ENCODE assay signal across 9 cellular contexts in the genomic region with DNA sequence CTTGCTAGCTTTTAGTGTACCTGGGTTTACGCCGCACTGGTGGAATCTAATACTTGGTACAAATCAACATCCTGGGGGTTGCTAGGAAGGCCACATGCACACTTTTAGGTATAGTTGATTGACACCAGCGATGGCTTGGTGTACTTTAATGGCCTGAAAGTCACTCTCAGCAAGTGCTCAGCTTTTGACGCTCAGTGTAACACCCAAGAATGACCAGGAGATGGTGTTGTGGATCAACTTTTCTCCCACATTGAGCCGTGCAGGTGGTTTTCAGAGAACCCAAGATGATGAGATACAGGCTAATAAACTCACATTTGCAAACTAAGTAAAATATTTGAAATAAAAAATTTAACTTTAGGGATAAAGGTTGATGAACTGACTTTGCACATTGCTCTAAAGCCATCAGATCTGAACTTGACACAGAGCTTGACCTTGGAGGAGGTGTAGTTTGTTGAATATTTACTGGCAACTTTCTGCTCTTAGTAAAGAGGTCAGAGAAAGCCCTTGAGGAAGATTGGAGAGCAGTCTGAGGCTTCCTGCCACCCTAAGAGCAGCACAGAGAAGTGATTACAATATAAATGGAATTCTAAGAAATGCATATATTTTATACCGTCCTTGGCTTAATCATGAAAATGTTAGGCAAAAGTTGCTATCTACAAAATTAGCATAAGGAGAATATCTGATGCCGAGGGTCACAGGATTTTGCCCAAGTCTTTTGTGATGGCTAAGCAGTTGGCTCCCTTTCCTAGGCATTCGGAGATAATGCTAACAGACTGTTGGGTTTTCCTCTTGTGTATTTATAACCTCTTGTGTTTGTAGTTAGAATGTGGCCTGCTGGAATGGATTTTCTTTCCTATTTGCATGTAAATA.
DNase-seq lines count a peak whose midpoint lies in the region; ATAC-seq and TF ChIP-seq lines count a peak whose summit lies in the region.
"Had no signal": no experiment of that assay in that cellular context is flagged by ENCODE, and none has a peak within 500 bp of the region (broad histone marks: within the 10 kb centered on the region; RNA-seq: fewer than 3 reads in every experiment).

No MANE protein-coding gene starts in this region.

- H3K9me3 Mint-ChIP-seq in MCF 10A (ENCODE audit: unreplicated experiment), result no peaks in the 10 kb centered on the region
- no peaks in the 10 kb centered on the region for H3K9me3 Mint-ChIP-seq in stimulated activated naive B cell treated with anti-CD40 and anti-IgM and Interleukin-4, amounts not matched to agents 10 μg/mL and 1 μg/mL and 100 μg/mL, for 72 hours
- H3K9me3 Mint-ChIP-seq: stimulated activated naive CD8-positive, alpha-beta T cell treated with anti-CD3 and anti-CD28 coated beads, Interleukin-15, Interleukin-2, amounts not matched to agents 100 ng/mL and 50 ng/mL, for 24 hours had no signal

- DNase-seq in DMS153 treated with DMSO at 0.1 percent for 48 hours (lab: John Stamatoyannopoulos, UW; ENCODE audit: unreplicated experiment) (peak; percentile 10), DMS153 (lab: John Stamatoyannopoulos, UW) (no peak), NOMO-1 treated with DMSO at 0.1 percent for 48 hours (lab: John Stamatoyannopoulos, UW; ENCODE audit: unreplicated experiment) (peak; percentile 35), MCF 10A (ENCODE audit: unreplicated experiment) (peak; percentile 68), iris pigment epithelial cell (ENCODE audit: low read depth) (peak; percentile 70)
- DNase-seq in stimulated activated naive B cell treated with anti-CD40 and anti-IgM and Interleukin-4, amounts not matched to agents 10 μg/mL and 1 μg/mL and 100 μg/mL, for 72 hours, result peak; percentile 28

- H3K4me1 Mint-ChIP-seq in MCF 10A (ENCODE audit: insufficient read depth, unreplicated experiment), result no peaks in the 10 kb centered on the region
- no peaks in the 10 kb centered on the region for H3K4me1 Mint-ChIP-seq in stimulated activated naive B cell treated with anti-CD40 and anti-IgM and Interleukin-4, amounts not matched to agents 10 μg/mL and 1 μg/mL and 100 μg/mL, for 72 hours

- intact Hi-C loops in MCF 10A (cut with micrococcal nuclease), result loop anchor here (1.0 to 10.0 kb wide), 6 partner anchors 109 to 1049 kb away; no protein-coding TSS in a partner anchor

- no peak overlapping the region for H3K4me3 Mint-ChIP-seq in MCF 10A (ENCODE audit: unreplicated experiment)
- H3K4me3 Mint-ChIP-seq in stimulated activated naive B cell treated with anti-CD40 and anti-IgM and Interleukin-4, amounts not matched to agents 10 μg/mL and 1 μg/mL and 100 μg/mL, for 72 hours, result no peak overlapping the region
- H3K4me3 Mint-ChIP-seq: stimulated activated naive CD8-positive, alpha-beta T cell treated with anti-CD3 and anti-CD28 coated beads, Interleukin-15, Interleukin-2, amounts not matched to agents 100 ng/mL and 50 ng/mL, for 24 hours had no signal

- ATAC-seq in GM19043 (IDR thresholded peaks at IDR 0.05; ENCODE audit: low read depth, unreplicated experiment) (peak; percentile 72), HG03159 (IDR thresholded peaks at IDR 0.05; ENCODE audit: unreplicated experiment) (peak; percentile 84)
- peak; percentile 87 to 94 for ATAC-seq in stimulated activated naive B cell treated with anti-CD40 and anti-IgM and Interleukin-4, amounts not matched to agents 10 μg/mL and 1 μg/mL and 100 μg/mL, for 72 hours (replicated peaks)

- no peaks in the 10 kb centered on the region for H3K27me3 Mint-ChIP-seq in MCF 10A (ENCODE audit: insufficient read depth, unreplicated experiment)
- peaks cover 4 to 6% of the 10 kb centered on the region in 2 donors for H3K27me3 Mint-ChIP-seq in stimulated activated naive B cell treated with anti-CD40 and anti-IgM and Interleukin-4, amounts not matched to agents 10 μg/mL and 1 μg/mL and 100 μg/mL, for 72 hours

- POLR2A ChIA-PET in MCF 10A (lab: Yijun Ruan, JAX), result interaction anchor here (0.7 to 1.6 kb wide), 2 partner anchors 204 to 872 kb away, joined by 3 to 8 read pairs; partner anchors contain the start of gene THBS1

- TF ChIP-seq CTCF in MCF 10A (IDR thresholded peaks at IDR 0.05; ENCODE audit: unreplicated experiment), result peak; percentile 76

- CTCF ChIA-PET in MCF 10A (lab: Yijun Ruan, JAX), result interaction anchor here (0.5 to 15.5 kb wide), 31 partner anchors 9 to 1660 kb away, joined by 3 to 258 read pairs (median 3); no protein-coding TSS in a partner anchor

- no TSS peak for BruUV-seq in MCF 10A (replicated peaks; lab: Mats Ljungman, UMichigan)

- H3K36me3 Mint-ChIP-seq in MCF 10A (ENCODE audit: insufficient read depth, unreplicated experiment), result no peaks in the 10 kb centered on the region
- H3K36me3 Mint-ChIP-seq in stimulated activated naive B cell treated with anti-CD40 and anti-IgM and Interleukin-4, amounts not matched to agents 10 μg/mL and 1 μg/mL and 100 μg/mL, for 72 hours, result no peaks in the 10 kb centered on the region

- no peak overlapping the region for H3K27ac Mint-ChIP-seq in MCF 10A (ENCODE audit: low read depth, unreplicated experiment)
- no peak overlapping the region for H3K27ac Mint-ChIP-seq in stimulated activated naive B cell treated with anti-CD40 and anti-IgM and Interleukin-4, amounts not matched to agents 10 μg/mL and 1 μg/mL and 100 μg/mL, for 72 hours
- H3K27ac Mint-ChIP-seq: stimulated activated naive CD8-positive, alpha-beta T cell treated with anti-CD3 and anti-CD28 coated beads, Interleukin-15, Interleukin-2, amounts not matched to agents 100 ng/mL and 50 ng/mL, for 24 hours had no signal
